In genomic region chr5:139068060-139068459, GRCh38 we compare ENCODE assay signal across 18 cellular contexts.
"Had no signal": no experiment of that assay in that cellular context is flagged by ENCODE, and none has a peak within 500 bp of the region (broad histone marks: within the 10 kb centered on the region; RNA-seq: fewer than 3 reads in every experiment).

No MANE protein-coding gene starts in this region.

- H3K27me3 ChIP-seq: body of pancreas, dorsolateral prefrontal cortex, ovary, testis, upper lobe of left lung had no signal

- H3K27ac ChIP-seq: body of pancreas, dorsolateral prefrontal cortex, ovary, psoas muscle, testis, upper lobe of left lung had no signal

- ATAC-seq: activated CD8-positive, alpha-beta memory T cell treated with anti-CD3 and anti-CD28 coated beads, Interleukin-2, amount 10 ng/mL, durations not matched to agents 7 days and 5 days; body of pancreas; left colon; psoas muscle; right cardiac atrium had no signal

- DNase-seq: activated CD4-positive, alpha-beta memory T cell treated with anti-CD3 and anti-CD28 coated beads, Interleukin-2, amount 10 ng/mL, durations not matched to agents 7 days and 5 days; activated CD4-positive, alpha-beta T cell treated with anti-CD3 and anti-CD28 coated beads for 48 hours; activated CD8-positive, alpha-beta memory T cell treated with anti-CD3 and anti-CD28 coated beads, Interleukin-2, amount 10 ng/mL, durations not matched to agents 7 days and 5 days; activated gamma-delta T cell treated with Interleukin-2 at 50 U/mL for 16 hours; activated naive CD8-positive, alpha-beta T cell treated with anti-CD3 and anti-CD28 coated beads, Interleukin-2, amount 10 ng/mL, durations not matched to agents 7 days and 5 days; activated T-cell treated with anti-CD3 and anti-CD28 coated beads, Interleukin-2, amount 50 U/mL, for 1 hour; body of pancreas; dorsolateral prefrontal cortex; foreskin melanocyte; glutamatergic neuron; hippocampal formation; left colon; ovary; psoas muscle; right cardiac atrium; testis; upper lobe of left lung had no signal

- H3K27ac Mint-ChIP-seq: activated CD4-positive, alpha-beta memory T cell treated with anti-CD3 and anti-CD28 coated beads, Interleukin-2, amount 10 ng/mL, durations not matched to agents 7 days and 5 days; activated naive CD8-positive, alpha-beta T cell treated with anti-CD3 and anti-CD28 coated beads, Interleukin-2, amount 10 ng/mL, durations not matched to agents 7 days and 5 days had no signal

- H3K4me3 ChIP-seq: body of pancreas, dorsolateral prefrontal cortex, lung, ovary, psoas muscle, testis, upper lobe of left lung had no signal

- H3K4me3 Mint-ChIP-seq: activated CD4-positive, alpha-beta memory T cell treated with anti-CD3 and anti-CD28 coated beads, Interleukin-2, amount 10 ng/mL, durations not matched to agents 7 days and 5 days; activated CD8-positive, alpha-beta memory T cell treated with anti-CD3 and anti-CD28 coated beads, Interleukin-2, amount 10 ng/mL, durations not matched to agents 7 days and 5 days; activated naive CD8-positive, alpha-beta T cell treated with anti-CD3 and anti-CD28 coated beads, Interleukin-2, amount 10 ng/mL, durations not matched to agents 7 days and 5 days had no signal

- H3K36me3 ChIP-seq: ovary, upper lobe of left lung had no signal

- H3K27me3 Mint-ChIP-seq: activated CD4-positive, alpha-beta memory T cell treated with anti-CD3 and anti-CD28 coated beads, Interleukin-2, amount 10 ng/mL, durations not matched to agents 7 days and 5 days; activated CD8-positive, alpha-beta memory T cell treated with anti-CD3 and anti-CD28 coated beads, Interleukin-2, amount 10 ng/mL, durations not matched to agents 7 days and 5 days; activated naive CD8-positive, alpha-beta T cell treated with anti-CD3 and anti-CD28 coated beads, Interleukin-2, amount 10 ng/mL, durations not matched to agents 7 days and 5 days had no signal

- H3K9me3 ChIP-seq: body of pancreas, ovary, psoas muscle, testis, upper lobe of left lung had no signal

- H3K9me3 Mint-ChIP-seq: activated CD4-positive, alpha-beta memory T cell treated with anti-CD3 and anti-CD28 coated beads, Interleukin-2, amount 10 ng/mL, durations not matched to agents 7 days and 5 days; activated naive CD8-positive, alpha-beta T cell treated with anti-CD3 and anti-CD28 coated beads, Interleukin-2, amount 10 ng/mL, durations not matched to agents 7 days and 5 days had no signal
